Comparison of ENCODE assay signal across 8 cellular contexts in the genomic region with DNA sequence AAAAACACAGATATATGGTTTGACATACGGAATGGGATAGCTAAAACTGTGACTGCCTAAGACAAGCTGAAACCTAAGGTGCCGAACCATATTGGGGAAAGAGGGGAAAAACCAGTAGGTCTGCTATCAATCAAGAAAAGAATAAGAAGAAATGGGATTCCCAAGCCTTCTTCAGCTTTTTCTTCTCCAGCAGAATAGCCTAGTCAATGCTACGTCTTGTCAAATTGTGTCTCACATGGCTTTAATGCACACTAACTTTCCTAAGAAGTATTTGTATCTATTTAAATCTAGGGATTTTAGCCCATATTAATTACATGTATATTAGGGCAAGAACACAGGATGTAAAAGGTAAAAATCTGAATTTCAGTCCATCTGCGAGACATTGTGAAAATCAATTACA. TPM values are rescaled to one million over a fixed set of nuclear protein-coding genes. Genes with fewer than 3 reads are reported as not detected.
A peak's percentile ranks its signal among the peaks of the same experiment; 100 is the strongest.
DNase-seq lines count a peak whose midpoint lies in the region; ATAC-seq, FAIRE-seq and TF ChIP-seq lines count a peak whose summit lies in the region.

No MANE protein-coding gene starts in this region.

- peaks cover 9% of the 10 kb centered on the region for H3K36me3 Mint-ChIP-seq in activated naive CD4-positive, alpha-beta T cell treated with anti-CD3 and anti-CD28 coated beads, Interleukin-2, amount 50 U/mL, for 24 hours
- H3K36me3 Mint-ChIP-seq in brain = peaks cover 17% of the 10 kb centered on the region

- WGBS in mesodermal cell (ENCODE audit: insufficient coverage in 2 of 2), 2 experiments = 75 to 95% methylated on average over 2 to 3 of the region's 4 CpGs

- H3K4me3 Mint-ChIP-seq in activated naive CD4-positive, alpha-beta T cell treated with anti-CD3 and anti-CD28 coated beads, Interleukin-2, amount 50 U/mL, for 24 hours = peak overlapping the region; percentile 86
- peak overlapping the region; percentile 86 to 98 (median 94) for H3K4me3 Mint-ChIP-seq in brain

- H3K4me3 ChIP-seq in mesodermal cell (ENCODE audit: extremely low read depth, insufficient read depth, low read length, poor library complexity, severe bottlenecking) = peak overlapping the region; percentile 83

- no peak for FAIRE-seq in urothelium cell line (lab: Jason Lieb, UNC)

- DNase-seq in activated naive CD4-positive, alpha-beta T cell treated with Interleukin-2 at 50 U/mL for 16 hours = no peak
- DNase-seq in urothelium cell line (ENCODE audit: low spot score) (peak; percentile 3), posterior vena cava (ENCODE audit: low spot score) (no peak)

- intact Hi-C loops in posterior vena cava (cut with DNase I) = no loop called here

- peaks cover 57% of the 10 kb centered on the region for H3K4me1 Mint-ChIP-seq in activated naive CD4-positive, alpha-beta T cell treated with anti-CD3 and anti-CD28 coated beads, Interleukin-2, amount 50 U/mL, for 24 hours
- peaks cover 65% of the 10 kb centered on the region for H3K4me1 Mint-ChIP-seq in brain

- peaks cover 16% of the 10 kb centered on the region for H3K36me3 ChIP-seq in mesodermal cell (ENCODE audit: control insufficient read depth, insufficient read depth, low read length)

- H3K9me3 ChIP-seq in mesodermal cell (ENCODE audit: control insufficient read depth, low read length) = peaks cover 11% of the 10 kb centered on the region

- H3K4me1 ChIP-seq in mesodermal cell (ENCODE audit: control insufficient read depth, insufficient read depth, low read length, poor library complexity, severe bottlenecking) = peaks cover 20% of the 10 kb centered on the region

- ATAC-seq in HG02885 (IDR thresholded peaks at IDR 0.05; ENCODE audit: poor library complexity, unreplicated experiment) (no peak), HG03521 (IDR thresholded peaks at IDR 0.05; ENCODE audit: unreplicated experiment) (no peak)

- H3K27me3 Mint-ChIP-seq in activated naive CD4-positive, alpha-beta T cell treated with anti-CD3 and anti-CD28 coated beads, Interleukin-2, amount 50 U/mL, for 24 hours = no peaks in the 10 kb centered on the region
- peaks cover 14% of the 10 kb centered on the region for H3K27me3 Mint-ChIP-seq in brain

- peak overlapping the region; percentile 88 for H3K27ac Mint-ChIP-seq in activated naive CD4-positive, alpha-beta T cell treated with anti-CD3 and anti-CD28 coated beads, Interleukin-2, amount 50 U/mL, for 24 hours
- peak overlapping the region; percentile 95 to 99 (median 97) for H3K27ac Mint-ChIP-seq in brain

- no peak for TF ChIP-seq CTCF in brain (conservative IDR thresholded peaks at IDR 0.05)

- H3K9me3 Mint-ChIP-seq in activated naive CD4-positive, alpha-beta T cell treated with anti-CD3 and anti-CD28 coated beads, Interleukin-2, amount 50 U/mL, for 24 hours = no peaks in the 10 kb centered on the region
- H3K9me3 Mint-ChIP-seq in brain = no peaks in the 10 kb centered on the region

- H3K27ac ChIP-seq in mesodermal cell (ENCODE audit: low read depth, low read length, severe bottlenecking) = peak overlapping the region; percentile 87

RNA-seq across cellular contexts. Expression of a gene that starts 0.8 kb away (rescaled TPM):
- 22.5 TPM for polyA plus RNA-seq in brain (ENCODE audit: insufficient read depth, low read depth, low replicate concordance)
- 38.2 TPM for polyA plus RNA-seq in mesodermal cell (2013, experiment 1 of 2)
- polyA plus RNA-seq in mesodermal cell (2013, experiment 2 of 2) = 37.1 TPM
- total RNA-seq in posterior vena cava = 10 to 100 TPM; 39.4 to 39.6 TPM

RNA-seq across cellular contexts. Expression of a gene that starts 47.6 kb away (rescaled TPM):
- not detected for polyA plus RNA-seq in brain (ENCODE audit: insufficient read depth, low read depth, low replicate concordance)
- polyA plus RNA-seq in mesodermal cell (2013, experiment 1 of 2) = not detected
- polyA plus RNA-seq in mesodermal cell (2013, experiment 2 of 2) = not detected
- total RNA-seq in posterior vena cava = not detected
